ENCODE assay signal across 1 cellular context in genomic region chr20:46118481-46119020, GRCh38.
TF ChIP-seq lines count a peak whose summit lies in the region.

No MANE protein-coding gene starts in this region.

TF ChIP-seq in HepG2, 621 proteins besides CTCF, POLR2A, EP300 and RAD21 (continued from another document and continues in another):
- TF ChIP-seq, protein P1, sequence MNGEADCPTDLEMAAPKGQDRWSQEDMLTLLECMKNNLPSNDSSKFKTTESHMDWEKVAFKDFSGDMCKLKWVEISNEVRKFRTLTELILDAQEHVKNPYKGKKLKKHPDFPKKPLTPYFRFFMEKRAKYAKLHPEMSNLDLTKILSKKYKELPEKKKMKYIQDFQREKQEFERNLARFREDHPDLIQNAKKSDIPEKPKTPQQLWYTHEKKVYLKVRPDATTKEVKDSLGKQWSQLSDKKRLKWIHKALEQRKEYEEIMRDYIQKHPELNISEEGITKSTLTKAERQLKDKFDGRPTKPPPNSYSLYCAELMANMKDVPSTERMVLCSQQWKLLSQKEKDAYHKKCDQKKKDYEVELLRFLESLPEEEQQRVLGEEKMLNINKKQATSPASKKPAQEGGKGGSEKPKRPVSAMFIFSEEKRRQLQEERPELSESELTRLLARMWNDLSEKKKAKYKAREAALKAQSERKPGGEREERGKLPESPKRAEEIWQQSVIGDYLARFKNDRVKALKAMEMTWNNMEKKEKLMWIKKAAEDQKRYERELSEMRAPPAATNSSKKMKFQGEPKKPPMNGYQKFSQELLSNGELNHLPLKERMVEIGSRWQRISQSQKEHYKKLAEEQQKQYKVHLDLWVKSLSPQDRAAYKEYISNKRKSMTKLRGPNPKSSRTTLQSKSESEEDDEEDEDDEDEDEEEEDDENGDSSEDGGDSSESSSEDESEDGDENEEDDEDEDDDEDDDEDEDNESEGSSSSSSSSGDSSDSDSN (CRISPR knock-in tag; IDR thresholded peaks at IDR 0.05): peak; percentile 14; the same call in 1 of the 2 replicates
- TF ChIP-seq, protein P2, sequence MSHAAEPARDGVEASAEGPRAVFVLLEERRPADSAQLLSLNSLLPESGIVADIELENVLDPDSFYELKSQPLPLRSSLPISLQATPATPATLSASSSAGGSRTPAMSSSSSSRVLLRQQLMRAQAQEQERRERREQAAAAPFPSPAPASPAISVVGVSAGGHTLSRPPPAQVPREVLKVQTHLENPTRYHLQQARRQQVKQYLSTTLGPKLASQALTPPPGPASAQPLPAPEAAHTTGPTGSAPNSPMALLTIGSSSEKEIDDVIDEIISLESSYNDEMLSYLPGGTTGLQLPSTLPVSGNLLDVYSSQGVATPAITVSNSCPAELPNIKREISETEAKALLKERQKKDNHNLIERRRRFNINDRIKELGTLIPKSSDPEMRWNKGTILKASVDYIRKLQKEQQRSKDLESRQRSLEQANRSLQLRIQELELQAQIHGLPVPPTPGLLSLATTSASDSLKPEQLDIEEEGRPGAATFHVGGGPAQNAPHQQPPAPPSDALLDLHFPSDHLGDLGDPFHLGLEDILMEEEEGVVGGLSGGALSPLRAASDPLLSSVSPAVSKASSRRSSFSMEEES (CRISPR knock-in tag; IDR thresholded peaks at IDR 0.05): no peak
- TF ChIP-seq ZNF224 (CRISPR knock-in tag; IDR thresholded peaks at IDR 0.05): no peak
- TF ChIP-seq FOXJ3 (CRISPR knock-in tag; IDR thresholded peaks at IDR 0.05; ENCODE audit: borderline replicate concordance): no peak
- TF ChIP-seq ZNF615 (CRISPR knock-in tag; IDR thresholded peaks at IDR 0.05; ENCODE audit: borderline replicate concordance): no peak
- no peak for TF ChIP-seq NONO (IDR thresholded peaks at IDR 0.05)
- TF ChIP-seq NONO (CRISPR knock-in tag; conservative IDR thresholded peaks at IDR 0.05): 0 out of 2 replicates have a peak, but pooled peaks have one; percentile 2
- TF ChIP-seq ZNF34 (CRISPR knock-in tag; IDR thresholded peaks at IDR 0.05; ENCODE audit: borderline replicate concordance): no peak
- no peak for TF ChIP-seq TBX3 (IDR thresholded peaks at IDR 0.05; ENCODE audit: borderline replicate concordance)
- TF ChIP-seq, protein P3, sequence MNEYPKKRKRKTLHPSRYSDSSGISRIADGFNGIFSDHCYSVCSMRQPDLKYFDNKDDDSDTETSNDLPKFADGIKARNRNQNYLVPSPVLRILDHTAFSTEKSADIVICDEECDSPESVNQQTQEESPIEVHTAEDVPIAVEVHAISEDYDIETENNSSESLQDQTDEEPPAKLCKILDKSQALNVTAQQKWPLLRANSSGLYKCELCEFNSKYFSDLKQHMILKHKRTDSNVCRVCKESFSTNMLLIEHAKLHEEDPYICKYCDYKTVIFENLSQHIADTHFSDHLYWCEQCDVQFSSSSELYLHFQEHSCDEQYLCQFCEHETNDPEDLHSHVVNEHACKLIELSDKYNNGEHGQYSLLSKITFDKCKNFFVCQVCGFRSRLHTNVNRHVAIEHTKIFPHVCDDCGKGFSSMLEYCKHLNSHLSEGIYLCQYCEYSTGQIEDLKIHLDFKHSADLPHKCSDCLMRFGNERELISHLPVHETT (CRISPR knock-in tag; conservative IDR thresholded peaks at IDR 0.05): no peak
- TF ChIP-seq GABPA (IDR thresholded peaks at IDR 0.05; ENCODE audit: low read depth, low read length): 0 out of 2 replicates have a peak, but pooled peaks have one; percentile 5
- peak; percentile 14; the same call in 1 of the 2 replicates for TF ChIP-seq GABPA (CRISPR knock-in tag; IDR thresholded peaks at IDR 0.05; ENCODE audit: low read depth)
- TF ChIP-seq ZNF362 (CRISPR knock-in tag; IDR thresholded peaks at IDR 0.05; ENCODE audit: borderline replicate concordance): no peak
- TF ChIP-seq DRAP1 (CRISPR knock-in tag; IDR thresholded peaks at IDR 0.05): no peak
- TF ChIP-seq ZNF879 (CRISPR knock-in tag; IDR thresholded peaks at IDR 0.05): no peak
- TF ChIP-seq ZNF777 (CRISPR knock-in tag; IDR thresholded peaks at IDR 0.05): peak; percentile 49
- TF ChIP-seq ZKSCAN1 (IDR thresholded peaks at IDR 0.05; ENCODE audit: low read length): no peak
- no peak for TF ChIP-seq ZNF557 (CRISPR knock-in tag; IDR thresholded peaks at IDR 0.05)
- TF ChIP-seq MYNN (CRISPR knock-in tag; IDR thresholded peaks at IDR 0.05; ENCODE audit: low read depth): no peak
- no peak for TF ChIP-seq SNAPC5 (CRISPR knock-in tag; IDR thresholded peaks at IDR 0.05; ENCODE audit: borderline replicate concordance)
- TF ChIP-seq, protein P4, sequence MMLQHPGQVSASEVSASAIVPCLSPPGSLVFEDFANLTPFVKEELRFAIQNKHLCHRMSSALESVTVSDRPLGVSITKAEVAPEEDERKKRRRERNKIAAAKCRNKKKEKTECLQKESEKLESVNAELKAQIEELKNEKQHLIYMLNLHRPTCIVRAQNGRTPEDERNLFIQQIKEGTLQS (CRISPR knock-in tag; IDR thresholded peaks at IDR 0.05): no peak
- TF ChIP-seq ZNF776 (CRISPR knock-in tag; IDR thresholded peaks at IDR 0.05): no peak
- TF ChIP-seq, protein P5, sequence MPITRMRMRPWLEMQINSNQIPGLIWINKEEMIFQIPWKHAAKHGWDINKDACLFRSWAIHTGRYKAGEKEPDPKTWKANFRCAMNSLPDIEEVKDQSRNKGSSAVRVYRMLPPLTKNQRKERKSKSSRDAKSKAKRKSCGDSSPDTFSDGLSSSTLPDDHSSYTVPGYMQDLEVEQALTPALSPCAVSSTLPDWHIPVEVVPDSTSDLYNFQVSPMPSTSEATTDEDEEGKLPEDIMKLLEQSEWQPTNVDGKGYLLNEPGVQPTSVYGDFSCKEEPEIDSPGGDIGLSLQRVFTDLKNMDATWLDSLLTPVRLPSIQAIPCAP (CRISPR knock-in tag; IDR thresholded peaks at IDR 0.05; ENCODE audit: low read depth): no peak
- TF ChIP-seq IKZF1 (IDR thresholded peaks at IDR 0.05): no peak
- no peak for TF ChIP-seq CENPX (CRISPR knock-in tag; IDR thresholded peaks at IDR 0.05)
- peak; percentile 39; the same call in 1 of the 2 replicates for TF ChIP-seq ZFX (CRISPR knock-in tag; IDR thresholded peaks at IDR 0.05; ENCODE audit: low read depth)
- TF ChIP-seq ZBTB42 (CRISPR knock-in tag; IDR thresholded peaks at IDR 0.05): no peak
- no peak for TF ChIP-seq ZBTB1 (CRISPR knock-in tag; IDR thresholded peaks at IDR 0.05; ENCODE audit: borderline replicate concordance)
- no peak for TF ChIP-seq EEA1 (CRISPR knock-in tag; IDR thresholded peaks at IDR 0.05; ENCODE audit: borderline replicate concordance)
- no peak for TF ChIP-seq MTA3 (CRISPR knock-in tag; IDR thresholded peaks at IDR 0.05)
- no peak for TF ChIP-seq NR2F2 (IDR thresholded peaks at IDR 0.05; ENCODE audit: borderline replicate concordance, low read depth)
- TF ChIP-seq, protein P6, sequence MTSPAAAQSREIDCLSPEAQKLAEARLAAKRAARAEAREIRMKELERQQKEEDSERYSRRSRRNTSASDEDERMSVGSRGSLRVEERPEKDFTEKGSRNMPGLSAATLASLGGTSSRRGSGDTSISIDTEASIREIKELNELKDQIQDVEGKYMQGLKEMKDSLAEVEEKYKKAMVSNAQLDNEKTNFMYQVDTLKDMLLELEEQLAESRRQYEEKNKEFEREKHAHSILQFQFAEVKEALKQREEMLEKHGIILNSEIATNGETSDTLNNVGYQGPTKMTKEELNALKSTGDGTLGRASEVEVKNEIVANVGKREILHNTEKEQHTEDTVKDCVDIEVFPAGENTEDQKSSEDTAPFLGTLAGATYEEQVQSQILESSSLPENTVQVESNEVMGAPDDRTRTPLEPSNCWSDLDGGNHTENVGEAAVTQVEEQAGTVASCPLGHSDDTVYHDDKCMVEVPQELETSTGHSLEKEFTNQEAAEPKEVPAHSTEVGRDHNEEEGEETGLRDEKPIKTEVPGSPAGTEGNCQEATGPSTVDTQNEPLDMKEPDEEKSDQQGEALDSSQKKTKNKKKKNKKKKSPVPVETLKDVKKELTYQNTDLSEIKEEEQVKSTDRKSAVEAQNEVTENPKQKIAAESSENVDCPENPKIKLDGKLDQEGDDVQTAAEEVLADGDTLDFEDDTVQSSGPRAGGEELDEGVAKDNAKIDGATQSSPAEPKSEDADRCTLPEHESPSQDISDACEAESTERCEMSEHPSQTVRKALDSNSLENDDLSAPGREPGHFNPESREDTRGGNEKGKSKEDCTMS (CRISPR knock-in tag; conservative IDR thresholded peaks at IDR 0.05): no peak
- TF ChIP-seq, protein P7, sequence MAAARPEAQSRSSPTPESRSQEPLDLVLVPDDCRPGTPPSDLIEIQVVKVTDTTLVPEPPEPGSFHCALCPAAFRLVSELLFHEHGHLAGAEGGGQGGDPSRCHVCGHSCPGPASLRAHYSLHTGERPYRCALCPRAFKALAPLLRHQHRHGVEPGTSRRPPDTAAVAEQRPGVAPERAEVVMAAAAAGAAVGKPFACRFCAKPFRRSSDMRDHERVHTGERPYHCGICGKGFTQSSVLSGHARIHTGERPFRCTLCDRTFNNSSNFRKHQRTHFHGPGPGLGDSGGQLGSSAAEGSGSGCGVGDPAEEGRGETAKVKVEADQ (CRISPR knock-in tag; IDR thresholded peaks at IDR 0.05; ENCODE audit: borderline replicate concordance): no peak
- TF ChIP-seq ATM (IDR thresholded peaks at IDR 0.05; ENCODE audit: borderline replicate concordance): no peak
- TF ChIP-seq, protein P8, sequence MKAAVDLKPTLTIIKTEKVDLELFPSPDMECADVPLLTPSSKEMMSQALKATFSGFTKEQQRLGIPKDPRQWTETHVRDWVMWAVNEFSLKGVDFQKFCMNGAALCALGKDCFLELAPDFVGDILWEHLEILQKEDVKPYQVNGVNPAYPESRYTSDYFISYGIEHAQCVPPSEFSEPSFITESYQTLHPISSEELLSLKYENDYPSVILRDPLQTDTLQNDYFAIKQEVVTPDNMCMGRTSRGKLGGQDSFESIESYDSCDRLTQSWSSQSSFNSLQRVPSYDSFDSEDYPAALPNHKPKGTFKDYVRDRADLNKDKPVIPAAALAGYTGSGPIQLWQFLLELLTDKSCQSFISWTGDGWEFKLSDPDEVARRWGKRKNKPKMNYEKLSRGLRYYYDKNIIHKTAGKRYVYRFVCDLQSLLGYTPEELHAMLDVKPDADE (CRISPR knock-in tag; IDR thresholded peaks at IDR 0.05): no peak
- TF ChIP-seq PAF1 (CRISPR knock-in tag; IDR thresholded peaks at IDR 0.05): no peak
- TF ChIP-seq ZNF790 (CRISPR knock-in tag; IDR thresholded peaks at IDR 0.05; ENCODE audit: borderline replicate concordance): no peak
- no peak for TF ChIP-seq ZNF276 (CRISPR knock-in tag; IDR thresholded peaks at IDR 0.05; ENCODE audit: low read depth)
- TF ChIP-seq PHF8 (CRISPR knock-in tag; IDR thresholded peaks at IDR 0.05): peak; percentile 9; the same call in 1 of the 2 replicates
- no peak for TF ChIP-seq TBL1XR1 (IDR thresholded peaks at IDR 0.05; ENCODE audit: borderline replicate concordance, low read length, partially characterized antibody)
- no peak for TF ChIP-seq ZNF235 (CRISPR knock-in tag; IDR thresholded peaks at IDR 0.05; ENCODE audit: borderline replicate concordance)
- TF ChIP-seq ZNF317 (CRISPR knock-in tag; IDR thresholded peaks at IDR 0.05): no peak
- no peak for TF ChIP-seq ZNF451 (CRISPR knock-in tag; IDR thresholded peaks at IDR 0.05)
- no peak for TF ChIP-seq EZH2 (conservative IDR thresholded peaks at IDR 0.05; ENCODE audit: low read depth, low read length)
- TF ChIP-seq, protein P9, sequence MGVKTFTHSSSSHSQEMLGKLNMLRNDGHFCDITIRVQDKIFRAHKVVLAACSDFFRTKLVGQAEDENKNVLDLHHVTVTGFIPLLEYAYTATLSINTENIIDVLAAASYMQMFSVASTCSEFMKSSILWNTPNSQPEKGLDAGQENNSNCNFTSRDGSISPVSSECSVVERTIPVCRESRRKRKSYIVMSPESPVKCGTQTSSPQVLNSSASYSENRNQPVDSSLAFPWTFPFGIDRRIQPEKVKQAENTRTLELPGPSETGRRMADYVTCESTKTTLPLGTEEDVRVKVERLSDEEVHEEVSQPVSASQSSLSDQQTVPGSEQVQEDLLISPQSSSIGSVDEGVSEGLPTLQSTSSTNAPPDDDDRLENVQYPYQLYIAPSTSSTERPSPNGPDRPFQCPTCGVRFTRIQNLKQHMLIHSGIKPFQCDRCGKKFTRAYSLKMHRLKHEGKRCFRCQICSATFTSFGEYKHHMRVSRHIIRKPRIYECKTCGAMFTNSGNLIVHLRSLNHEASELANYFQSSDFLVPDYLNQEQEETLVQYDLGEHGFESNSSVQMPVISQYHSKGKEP (CRISPR knock-in tag; IDR thresholded peaks at IDR 0.05): no peak
- peak; percentile 32; the same call in 1 of the 2 replicates for TF ChIP-seq PCBP1 (IDR thresholded peaks at IDR 0.05; ENCODE audit: borderline replicate concordance, low read depth, low read length)
- TF ChIP-seq, protein P10, sequence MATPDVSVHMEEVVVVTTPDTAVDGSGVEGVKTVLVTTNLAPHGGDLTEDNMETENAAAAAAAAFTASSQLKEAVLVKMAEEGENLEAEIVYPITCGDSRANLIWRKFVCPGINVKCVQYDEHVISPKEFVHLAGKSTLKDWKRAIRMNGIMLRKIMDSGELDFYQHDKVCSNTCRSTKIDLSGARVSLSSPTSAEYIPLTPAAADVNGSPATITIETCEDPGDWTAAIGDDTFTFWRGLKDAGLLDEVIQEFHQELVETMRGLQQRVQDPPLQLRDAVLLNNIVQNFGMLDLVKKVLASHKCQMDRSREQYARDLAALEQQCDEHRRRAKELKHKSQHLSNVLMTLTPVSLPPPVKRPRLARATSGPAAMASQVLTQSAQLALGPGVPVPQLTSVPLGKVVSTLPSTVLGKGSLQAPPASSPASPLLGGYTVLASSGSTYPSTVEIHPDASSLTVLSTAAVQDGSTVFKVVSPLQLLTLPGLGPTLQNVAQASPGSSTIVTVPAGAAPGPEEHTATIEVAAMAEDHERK (CRISPR knock-in tag; IDR thresholded peaks at IDR 0.05; ENCODE audit: low read depth): no peak
- no peak for TF ChIP-seq TSC22D2 (CRISPR knock-in tag; IDR thresholded peaks at IDR 0.05; ENCODE audit: borderline replicate concordance)
- TF ChIP-seq ZNF552 (CRISPR knock-in tag; IDR thresholded peaks at IDR 0.05; ENCODE audit: borderline replicate concordance): no peak
